ENCODE assay signal across 1 cellular context in the genomic region with DNA sequence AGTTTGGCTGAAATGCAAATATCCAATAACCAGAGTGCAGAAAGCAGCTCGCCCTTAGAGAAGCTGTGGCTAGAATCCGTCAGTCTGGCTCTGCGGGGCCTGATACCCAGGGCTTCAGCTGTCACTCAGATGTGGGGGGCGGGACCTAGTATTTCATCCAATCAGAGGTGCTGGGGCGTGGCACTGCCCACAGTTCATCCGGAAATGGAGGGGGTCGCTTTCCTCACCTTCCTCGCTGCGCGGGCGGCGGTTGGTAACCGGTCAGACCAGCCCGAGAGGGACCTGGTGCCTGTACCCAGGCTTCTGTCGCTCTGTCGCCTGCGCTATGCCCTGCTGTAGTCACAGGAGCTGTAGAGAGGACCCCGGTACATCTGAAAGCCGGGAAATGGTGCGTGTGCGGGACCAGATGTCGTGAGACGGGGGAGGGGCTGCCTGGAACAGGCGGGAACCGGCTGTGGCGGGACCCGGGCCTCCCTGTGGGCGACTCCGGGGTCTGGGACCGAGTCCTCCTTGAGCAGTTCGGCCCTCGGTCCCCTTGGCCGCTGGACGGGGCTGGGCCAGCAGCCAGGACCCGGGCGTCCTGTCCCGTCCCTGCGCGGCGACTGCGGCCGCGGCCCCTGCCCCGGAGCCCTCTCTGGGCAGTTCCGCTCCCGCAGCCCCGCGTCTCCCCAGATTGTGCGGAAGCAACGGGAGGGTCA.
A peak's percentile ranks its signal among the peaks of the same experiment; 100 is the strongest.
TF ChIP-seq lines count a peak whose summit lies in the region.

Gene ZNF700 (plus strand): TSS at position 222 of the 698 bp plus-strand sequence. CDS start 104 bp downstream, at position 326.

TF ChIP-seq in WTC11, 78 proteins besides CTCF, POLR2A, EP300 and RAD21 (continued from another document):
- TF ChIP-seq, protein P1, sequence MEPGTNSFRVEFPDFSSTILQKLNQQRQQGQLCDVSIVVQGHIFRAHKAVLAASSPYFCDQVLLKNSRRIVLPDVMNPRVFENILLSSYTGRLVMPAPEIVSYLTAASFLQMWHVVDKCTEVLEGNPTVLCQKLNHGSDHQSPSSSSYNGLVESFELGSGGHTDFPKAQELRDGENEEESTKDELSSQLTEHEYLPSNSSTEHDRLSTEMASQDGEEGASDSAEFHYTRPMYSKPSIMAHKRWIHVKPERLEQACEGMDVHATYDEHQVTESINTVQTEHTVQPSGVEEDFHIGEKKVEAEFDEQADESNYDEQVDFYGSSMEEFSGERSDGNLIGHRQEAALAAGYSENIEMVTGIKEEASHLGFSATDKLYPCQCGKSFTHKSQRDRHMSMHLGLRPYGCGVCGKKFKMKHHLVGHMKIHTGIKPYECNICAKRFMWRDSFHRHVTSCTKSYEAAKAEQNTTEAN (CRISPR knock-in tag; IDR thresholded peaks at IDR 0.05), result no peak
- TF ChIP-seq HMGXB4 (CRISPR knock-in tag; IDR thresholded peaks at IDR 0.05) (peak; percentile 64; the same call in 1 of the 2 replicates), MAX (CRISPR knock-in tag; IDR thresholded peaks at IDR 0.05) (peak; percentile 46; the same call in 1 of the 2 replicates), ELF4 (CRISPR knock-in tag; IDR thresholded peaks at IDR 0.05; ENCODE audit: low read depth) (0 out of 2 replicates have a peak, but pooled peaks have one; percentile 40), ESRRA (CRISPR knock-in tag; IDR thresholded peaks at IDR 0.05; ENCODE audit: borderline replicate concordance) (0 out of 2 replicates have a peak, but pooled peaks have one; percentile 24), NFYB (CRISPR knock-in tag; conservative IDR thresholded peaks at IDR 0.05; ENCODE audit: low read depth) (peak; percentile 88), AFF4 (CRISPR knock-in tag; IDR thresholded peaks at IDR 0.05; ENCODE audit: borderline replicate concordance) (no peak)
